In genomic region chr17:41483531-41483930, GRCh38 we compare ENCODE assay signal across 33 cellular contexts. TPM values are rescaled to one million over a fixed set of nuclear protein-coding genes. Genes with fewer than 3 reads are reported as not detected.
"Had no signal": no experiment of that assay in that cellular context is flagged by ENCODE, and none has a peak within 500 bp of the region (broad histone marks: within the 10 kb centered on the region; RNA-seq: fewer than 3 reads in every experiment).

No MANE protein-coding gene starts in this region.

- H3K4me1 Mint-ChIP-seq: immature natural killer cell; natural killer cell; stimulated activated memory B cell treated with anti-CD40 and anti-IgM and Interleukin-4, amounts not matched to agents 10 μg/mL and 1 μg/mL and 100 μg/mL, for 72 hours had no signal

- H3K27ac ChIP-seq: dorsolateral prefrontal cortex, esophagus muscularis mucosa, heart right ventricle, lower lobe of right lung, neutrophil, pancreas, prostate gland, right atrium auricular region, thoracic aorta, tibial nerve, upper lobe of right lung, uterus had no signal

- H3K4me3 ChIP-seq: dorsolateral prefrontal cortex, esophagus muscularis mucosa, heart right ventricle, lower lobe of right lung, pancreas, prostate gland, right atrium auricular region, thoracic aorta, tibial nerve, upper lobe of right lung, uterus had no signal

- H3K27ac Mint-ChIP-seq: immature natural killer cell; natural killer cell; stimulated activated memory B cell treated with anti-CD40 and anti-IgM and Interleukin-4, amounts not matched to agents 10 μg/mL and 1 μg/mL and 100 μg/mL, for 72 hours; stimulated activated naive CD8-positive, alpha-beta T cell treated with anti-CD3 and anti-CD28 coated beads, Interleukin-15, Interleukin-2, amounts not matched to agents 100 ng/mL and 50 ng/mL, for 24 hours had no signal

- H3K4me3 Mint-ChIP-seq: immature natural killer cell; natural killer cell; stimulated activated memory B cell treated with anti-CD40 and anti-IgM and Interleukin-4, amounts not matched to agents 10 μg/mL and 1 μg/mL and 100 μg/mL, for 72 hours; stimulated activated naive CD8-positive, alpha-beta T cell treated with anti-CD3 and anti-CD28 coated beads, Interleukin-15, Interleukin-2, amounts not matched to agents 100 ng/mL and 50 ng/mL, for 24 hours had no signal

- DNase-seq: cerebellar nuclear complex; dorsolateral prefrontal cortex; effector CD4-positive, alpha-beta T cell; foreskin melanocyte; glutamatergic neuron; heart right ventricle; hippocampal formation; immature natural killer cell; left ventricle myocardium superior; lower lobe of right lung; natural killer cell; pancreas; stimulated activated CD4-positive, alpha-beta T cell treated with anti-CD3 and anti-CD28 coated beads, Interleukin-2, amount 100 ng/mL, for 24 hours; stimulated activated CD4-positive, alpha-beta T cell treated with anti-CD3 and anti-CD28 coated beads, Interleukin-4, amount 100 ng/mL, for 24 hours; upper lobe of right lung; uterus had no signal

- H3K27me3 ChIP-seq: dorsolateral prefrontal cortex, neutrophil, pancreas, right atrium auricular region, tibial nerve, uterus had no signal

- H3K27me3 Mint-ChIP-seq: stimulated activated naive CD8-positive, alpha-beta T cell treated with anti-CD3 and anti-CD28 coated beads, Interleukin-15, Interleukin-2, amounts not matched to agents 100 ng/mL and 50 ng/mL, for 24 hours had no signal

- H3K4me1 ChIP-seq: esophagus muscularis mucosa, heart right ventricle, lower lobe of right lung, pancreas, prostate gland, right atrium auricular region, tibial nerve, upper lobe of right lung, uterus had no signal

- H3K9me3 Mint-ChIP-seq: immature natural killer cell; natural killer cell; stimulated activated memory B cell treated with anti-CD40 and anti-IgM and Interleukin-4, amounts not matched to agents 10 μg/mL and 1 μg/mL and 100 μg/mL, for 72 hours; stimulated activated naive CD8-positive, alpha-beta T cell treated with anti-CD3 and anti-CD28 coated beads, Interleukin-15, Interleukin-2, amounts not matched to agents 100 ng/mL and 50 ng/mL, for 24 hours had no signal

- FAIRE-seq: colon, endothelial cell of umbilical vein, keratinocyte, pancreas had no signal

- H3K36me3 ChIP-seq: esophagus muscularis mucosa, heart right ventricle, lower lobe of right lung, neutrophil, pancreas, prostate gland, right atrium auricular region, thoracic aorta, tibial nerve, upper lobe of right lung, uterus had no signal

- ATAC-seq: lower lobe of right lung; sciatic nerve; stimulated activated memory B cell treated with anti-CD40 and anti-IgM and Interleukin-4, amounts not matched to agents 10 μg/mL and 1 μg/mL and 100 μg/mL, for 72 hours; upper lobe of right lung had no signal

- H3K9me3 ChIP-seq: esophagus muscularis mucosa, heart right ventricle, lower lobe of right lung, neutrophil, pancreas, prostate gland, right atrium auricular region, thoracic aorta, tibial nerve, upper lobe of right lung, uterus had no signal

- H3K36me3 Mint-ChIP-seq: immature natural killer cell; natural killer cell; stimulated activated memory B cell treated with anti-CD40 and anti-IgM and Interleukin-4, amounts not matched to agents 10 μg/mL and 1 μg/mL and 100 μg/mL, for 72 hours had no signal

RNA-seq across cellular contexts. Expression of gene KRT35, which starts 2.6 kb away (rescaled TPM):
- total RNA-seq: dorsolateral prefrontal cortex, endothelial cell of umbilical vein, epithelial cell of proximal tubule, esophagus muscularis mucosa, fibroblast of lung, heart right ventricle, left ventricle myocardium superior, lower lobe of right lung, mononuclear cell, natural killer cell, omental fat pad, pancreas, prostate gland, right atrium auricular region, thoracic aorta, tibial nerve, upper lobe of right lung, uterus had no signal
- polyA plus RNA-seq: endothelial cell of umbilical vein, fibroblast of lung, heart right ventricle, immature natural killer cell, keratinocyte, neural cell, pancreas had no signal

RNA-seq across cellular contexts. Expression of gene KRT36, which starts 6.2 kb away (rescaled TPM):
- total RNA-seq: dorsolateral prefrontal cortex, endothelial cell of umbilical vein, epithelial cell of proximal tubule, esophagus muscularis mucosa, fibroblast of lung, heart right ventricle, left ventricle myocardium superior, lower lobe of right lung, mononuclear cell, natural killer cell, omental fat pad, pancreas, prostate gland, right atrium auricular region, sciatic nerve, thoracic aorta, upper lobe of right lung, uterus had no signal
- polyA plus RNA-seq: heart right ventricle, immature natural killer cell, keratinocyte, neural cell, pancreas had no signal

RNA-seq across cellular contexts. Expression of gene KRT32, which starts 16.3 kb away (rescaled TPM):
- total RNA-seq: dorsolateral prefrontal cortex, endothelial cell of umbilical vein, epithelial cell of proximal tubule, esophagus muscularis mucosa, left ventricle myocardium superior, lower lobe of right lung, mononuclear cell, natural killer cell, omental fat pad, pancreas, prostate gland, right atrium auricular region, thoracic aorta, upper lobe of right lung, uterus had no signal
- polyA plus RNA-seq: endothelial cell of umbilical vein, immature natural killer cell, keratinocyte, neural cell had no signal

RNA-seq across cellular contexts. Expression of gene KRT13, which starts 21.9 kb away (rescaled TPM):
- total RNA-seq: endothelial cell of umbilical vein, fibroblast of lung, heart right ventricle, left ventricle myocardium superior, natural killer cell, right atrium auricular region had no signal
- polyA plus RNA-seq: endothelial cell of umbilical vein, fibroblast of lung, immature natural killer cell, neural cell had no signal

RNA-seq across cellular contexts. Expression of gene KRT15, which starts 35.2 kb away (rescaled TPM):
- total RNA-seq: mononuclear cell, natural killer cell had no signal
- polyA plus RNA-seq: immature natural killer cell had no signal
